Comparison of ENCODE assay signal across 9 cellular contexts in the genomic region with DNA sequence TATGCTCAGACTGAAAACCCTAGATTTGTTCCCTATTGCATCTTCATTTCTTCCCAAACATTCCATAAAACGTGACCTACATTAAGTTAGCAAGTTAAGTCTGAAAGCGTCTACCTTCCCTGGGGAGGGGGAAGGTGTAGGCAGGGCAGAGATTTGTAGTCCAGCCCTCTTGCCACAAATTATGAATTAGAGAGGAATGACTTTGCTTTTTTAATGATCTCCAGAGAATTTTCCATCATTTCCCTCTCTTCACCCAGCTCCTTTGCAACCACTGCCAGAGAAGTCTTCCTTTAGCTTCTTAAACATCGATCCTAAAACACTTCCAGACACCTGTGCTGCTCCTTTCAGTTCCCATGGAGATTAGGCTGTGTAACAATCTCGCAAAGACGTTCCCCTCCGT. TPM values are rescaled to one million over a fixed set of nuclear protein-coding genes. Genes with fewer than 3 reads are reported as not detected.
DNase-seq lines count a peak whose midpoint lies in the region; ATAC-seq, FAIRE-seq and TF ChIP-seq lines count a peak whose summit lies in the region.
"Had no signal": no experiment of that assay in that cellular context is flagged by ENCODE, and none has a peak within 500 bp of the region (broad histone marks: within the 10 kb centered on the region; RNA-seq: fewer than 3 reads in every experiment).

No MANE protein-coding gene starts in this region.

- WGBS in GM12878 (ENCODE audit: insufficient coverage, insufficient replicate concordance, low lambda C conversion rate, missing lambda C conversion rate), result 17% methylated on average over 6 of the region's 6 CpGs
- no CpG with 5 or more reads among the region's 6 CpGs for WGBS in mesendoderm (ENCODE audit: extremely low coverage, insufficient coverage, low lambda C conversion rate)
- 46% methylated on average over 6 of the region's 6 CpGs for WGBS in urinary bladder

- H2BK120ac ChIP-seq in mesendoderm (ENCODE audit: low read depth, low read length), result no peak overlapping the region

- H3K4me2 ChIP-seq in GM12878 (ENCODE audit: control insufficient read depth, insufficient read depth) (peak overlapping the region; percentile 44), mesendoderm (ENCODE audit: low read length) (peak overlapping the region; percentile 75)

- TF ChIP-seq POLR2A in GM12878 (IDR thresholded peaks at IDR 0.05; ENCODE audit: low read depth, low read length), result no peak

- H4K8ac ChIP-seq in mesendoderm (ENCODE audit: low read depth, low read length), result no peak overlapping the region

- FAIRE-seq in GM12878 (lab: Jason Lieb, UNC), result no peak

- H3K27me3 ChIP-seq in right atrium auricular region (no peaks in the 10 kb centered on the region), GM12878 (replicated peaks in 1 of 2; ENCODE audit: control insufficient read depth in 2 of 2, insufficient read depth in 2 of 2, low read length in 1 of 2) (no peaks in the 10 kb centered on the region), mesendoderm (ENCODE audit: insufficient read depth, low read length, poor library complexity) (no peaks in the 10 kb centered on the region)

- TF ChIP-seq EP300 in GM12878 (IDR thresholded peaks at IDR 0.05; ENCODE audit: borderline replicate concordance in 1 of 2, control insufficient read depth in 1 of 2, low read depth in 2 of 2, low read length in 2 of 2), result no peak

- TF ChIP-seq CTCF in right atrium auricular region (IDR thresholded peaks at IDR 0.05) (no peak), GM12878 (IDR thresholded peaks at IDR 0.05 in 2 of 3, conservative IDR thresholded peaks at IDR 0.05 in 1 of 3; ENCODE audit: control insufficient read depth in 2 of 3, extremely low read depth in 1 of 3, insufficient read depth in 1 of 3, low read depth in 3 of 3, low read length in 3 of 3) (no peak), mucosa of descending colon (IDR thresholded peaks at IDR 0.05) (no peak)

- H3K4me3 ChIP-seq in right atrium auricular region, result peak overlapping the region; percentile 65 to 87
- H3K4me3 ChIP-seq in GM12878, result peak overlapping the region; percentile 87
- no peak overlapping the region for H3K4me3 ChIP-seq in mesendoderm (ENCODE audit: low read length)
- H3K4me3 ChIP-seq in urinary bladder (ENCODE audit: low read depth, low read length), result peak overlapping the region; percentile 77
- H3K4me3 ChIP-seq in mucosa of descending colon, result no peak overlapping the region

- H3K27ac ChIP-seq in right atrium auricular region (peak overlapping the region; percentile 87 to 97), GM12878 (ENCODE audit: control insufficient read depth, insufficient read depth) (peak overlapping the region; percentile 85), mesendoderm (ENCODE audit: low read depth, low read length) (no peak overlapping the region), urinary bladder (ENCODE audit: low read depth) (peak overlapping the region; percentile 15)

- SMC1A ChIA-PET in GM12878 (lab: Charles Lee; ENCODE audit: uncharacterized antibody, unreplicated experiment), result interaction anchor here (0.6 to 9.4 kb wide), 10 partner anchors 13 to 56 kb away, joined by 3 to 120 read pairs (median 4); no protein-coding TSS in a partner anchor

- intact Hi-C loops in left cardiac atrium (cut with DNase I) (no loop called here), GM12878 (cut with micrococcal nuclease; ENCODE audit: unreplicated experiment) (no loop called here), mucosa of descending colon (cut with DNase I, micrococcal nuclease) (no loop called here)

- H3K4me1 ChIP-seq in right atrium auricular region (peaks cover 0 to 36% of the 10 kb centered on the region in 2 donors), GM12878 (ENCODE audit: control insufficient read depth, insufficient read depth, low read length) (peaks cover 23% of the 10 kb centered on the region), mesendoderm (ENCODE audit: control insufficient read depth, low read depth, low read length) (peaks cover 5% of the 10 kb centered on the region), urinary bladder (ENCODE audit: insufficient read depth) (peaks cover 2% of the 10 kb centered on the region), mucosa of descending colon (ENCODE audit: low read depth) (peaks cover 28% of the 10 kb centered on the region)

- no peak overlapping the region for H3K18ac ChIP-seq in mesendoderm (ENCODE audit: low read length)

- H2AK5ac ChIP-seq in mesendoderm (ENCODE audit: low read length), result no peak overlapping the region

- H4K5ac ChIP-seq in mesendoderm (ENCODE audit: low read length), result no peak overlapping the region

- H3K79me1 ChIP-seq in mesendoderm (ENCODE audit: low read length), result peaks cover 21% of the 10 kb centered on the region

- POLR2A ChIA-PET in GM12878 (lab: Charles Lee), result interaction anchor here (0.7 to 9.2 kb wide), 3 partner anchors 12 to 26 kb away, joined by 3 to 138 read pairs (median 3); no protein-coding TSS in a partner anchor

- peak overlapping the region; percentile 87 for H3K56ac ChIP-seq in mesendoderm (ENCODE audit: low read length)

- H4K20me1 ChIP-seq in GM12878 (ENCODE audit: control insufficient read depth, insufficient read depth), result peaks cover 6% of the 10 kb centered on the region; the same call in 1 of the 2 replicates

- H2BK5ac ChIP-seq in mesendoderm (ENCODE audit: low read length), result no peak overlapping the region

- H3K9ac ChIP-seq in GM12878 (ENCODE audit: control insufficient read depth, insufficient read depth, low read length) (peak overlapping the region; percentile 73), mesendoderm (ENCODE audit: low read length) (peak overlapping the region; percentile 90)

- no peak overlapping the region for H2BK15ac ChIP-seq in mesendoderm (replicated peaks; ENCODE audit: low read depth)

- no peak overlapping the region for H3K23ac ChIP-seq in mesendoderm (ENCODE audit: low read length)

- ATAC-seq in left cardiac atrium (no peak), GM12878 (no peak), mucosa of descending colon (no peak)

- H2AFZ ChIP-seq in GM12878 (ENCODE audit: control insufficient read depth, low read depth, low read length), result no peak overlapping the region

- RAD21 ChIA-PET in GM12878 (lab: Charles Lee; ENCODE audit: unreplicated experiment), result interaction anchor here (0.6 to 2.7 kb wide), 6 partner anchors 8 to 61 kb away, joined by 3 to 21 read pairs (median 3); no protein-coding TSS in a partner anchor

- in situ Hi-C loops in GM12878 (cut with MboI), result no loop called here

- H3K4ac ChIP-seq in mesendoderm (ENCODE audit: low read depth, low read length), result no peak overlapping the region

- H3K79me2 ChIP-seq in GM12878 (ENCODE audit: control insufficient read depth, insufficient read depth, low read length) (peaks cover 66% of the 10 kb centered on the region), mesendoderm (ENCODE audit: control insufficient read depth, insufficient read depth, low read length) (peaks cover 31% of the 10 kb centered on the region)

- peaks cover 17% of the 10 kb centered on the region for H3K36me3 ChIP-seq in right atrium auricular region
- peaks cover 2 to 8% of the 10 kb centered on the region in 2 experiments for H3K36me3 ChIP-seq in GM12878 (ENCODE audit: control insufficient read depth in 2 of 2, insufficient read depth in 2 of 2, low read length in 1 of 2)
- H3K36me3 ChIP-seq in mesendoderm (ENCODE audit: control insufficient read depth, insufficient read depth, low read length), result peaks cover 9% of the 10 kb centered on the region
- no peaks in the 10 kb centered on the region for H3K36me3 ChIP-seq in urinary bladder (ENCODE audit: insufficient read depth)
- no peaks in the 10 kb centered on the region for H3K36me3 ChIP-seq in mucosa of descending colon (ENCODE audit: low read depth)

- no peaks in the 10 kb centered on the region for H3K9me3 ChIP-seq in right atrium auricular region
- H3K9me3 ChIP-seq in GM12878 (replicated peaks; ENCODE audit: control insufficient read depth, insufficient read depth, low read length), result no peaks in the 10 kb centered on the region
- H3K9me3 ChIP-seq in mucosa of descending colon, result no peaks in the 10 kb centered on the region

- TF ChIP-seq RAD21 in GM12878 (IDR thresholded peaks at IDR 0.05; ENCODE audit: insufficient read depth, low read depth, low read length), result no peak

- CTCF ChIA-PET in GM12878 (lab: Yijun Ruan, JAX), result interaction anchor here (0.7 to 4.0 kb wide), 4 partner anchors 11 to 111 kb away, joined by 3 to 31 read pairs (median 6); no protein-coding TSS in a partner anchor

- no TSS peak for BruUV-seq in GM12878 (replicated peaks; lab: Mats Ljungman, UMichigan)

- DNase-seq in right atrium auricular region (ENCODE audit: low spot score), result no peak
- DNase-seq in left cardiac atrium, result no peak
- no peak for DNase-seq in GM12878 (ENCODE audit: low read depth, low spot score)
- no peak for DNase-seq in mesendoderm
- DNase-seq in mucosa of descending colon, result no peak
- no peak for DNase-seq in NCI-H510A treated with DMSO at 0.1 percent for 48 hours (lab: John Stamatoyannopoulos, UW)
- DNase-seq in inferior parietal cortex (ENCODE audit: extremely low spot score), result no peak
- DNase-seq: T1000 had no signal

RNA-seq across cellular contexts. Expression of a gene that starts 1.2 kb away (rescaled TPM):
- total RNA-seq in right atrium auricular region (10 to 100 TPM in 1 of 2 donors, 1 to 10 TPM in 1; 8.1 to 11.1 TPM), left cardiac atrium (10 to 100 TPM in 1 of 2 donors, 1 to 10 TPM in 1; 9.9 to 11.5 TPM), GM12878 (2014; rRNA removed) (19.3 and 25.1 TPM in 2 replicates), GM12878 (2014; rRNA removed; fragmentation: Illumina TruSeq; extraction: Trizol) (21.0 and 23.3 TPM in 2 replicates), GM12878 (2021) (13.7 and 14.0 TPM in 2 replicates), urinary bladder (25.3 TPM), mucosa of descending colon (10 to 100 TPM in 1 of 3 donors, 1 to 10 TPM in 2; 5.4 to 11.2 (median 5.5) TPM)
- total RNA-seq in GM12878 (2013; cell fraction: nucleolus; rRNA removed), result 8.3 and 12.3 TPM in 2 replicates
- polyA plus RNA-seq in GM12878 (2011; ENCODE audit: low read depth), result 54.7 TPM
- polyA plus RNA-seq in GM12878 (2011; rRNA removed) (27.2 and 30.7 TPM in 2 replicates), GM12878 (2014; fragmentation: Illumina TruSeq; extraction: Trizol) (23.7 and 35.3 TPM in 2 replicates), GM12878 (2014; fragmentation: Nextera tagmentation; extraction: Ambion mirVana) (10 to 100 TPM; 45.0 to 46.1 TPM), GM12878 (2014; rRNA removed) (21.1 and 21.5 TPM in 2 replicates), GM12878 (2016; fragmentation: Nextera tagmentation; extraction: Ambion mirVana) (10 to 100 TPM; 27.3 to 29.9 TPM), urinary bladder (20.2 TPM)
- polyA plus RNA-seq in GM12878 (2011; cell fraction: cytosol; rRNA removed), result 8.5 and 9.2 TPM in 2 replicates
- polyA plus RNA-seq in GM12878 (2011; cell fraction: nucleus; rRNA removed), result 6.0 and 7.6 TPM in 2 replicates
- polyA plus RNA-seq in GM12878 (2012), result 20.1 and 25.4 TPM in 2 replicates
- polyA minus RNA-seq in GM12878 (2011; rRNA and poly(A)+ RNA removed), result 4.8 and 8.6 TPM in 2 replicates
- polyA minus RNA-seq in GM12878 (2011; cell fraction: cytosol; rRNA and poly(A)+ RNA removed), result 1.5 and 2.0 TPM in 2 replicates
- 8.0 and 16.5 TPM in 2 replicates for polyA minus RNA-seq in GM12878 (2011; cell fraction: nucleus; rRNA and poly(A)+ RNA removed)
- polyA plus RNA-seq in mesendoderm (2013, experiment 1 of 2), result 11.7 TPM
- polyA plus RNA-seq in mesendoderm (2013, experiment 2 of 2), result 13.8 TPM

RNA-seq across cellular contexts. Expression of a gene that starts 1.3 kb away (rescaled TPM):
- total RNA-seq in right atrium auricular region (100 to 1,000 TPM; 174 to 312 TPM), left cardiac atrium (100 to 1,000 TPM; 172 to 227 TPM), GM12878 (2014; rRNA removed) (248 and 277 TPM in 2 replicates), GM12878 (2014; rRNA removed; fragmentation: Illumina TruSeq; extraction: Trizol) (966 and 1,022 TPM in 2 replicates), GM12878 (2021) (263 and 272 TPM in 2 replicates), urinary bladder (65.6 TPM), mucosa of descending colon (100 to 1,000 TPM; 109 to 235 (median 221) TPM)
- 63.4 and 65.2 TPM in 2 replicates for total RNA-seq in GM12878 (2013; cell fraction: nucleolus; rRNA removed)
- polyA plus RNA-seq in GM12878 (2011; ENCODE audit: low read depth), result 615 TPM
- polyA plus RNA-seq in GM12878 (2011; rRNA removed) (774 and 970 TPM in 2 replicates), GM12878 (2014; fragmentation: Illumina TruSeq; extraction: Trizol) (1,042 and 1,487 TPM in 2 replicates), GM12878 (2014; fragmentation: Nextera tagmentation; extraction: Ambion mirVana) (1,000 to 10,000 TPM; 2,131 to 2,567 TPM), GM12878 (2014; rRNA removed) (776 and 805 TPM in 2 replicates), GM12878 (2016; fragmentation: Nextera tagmentation; extraction: Ambion mirVana) (100 to 1,000 TPM; 921 to 985 TPM), urinary bladder (203 TPM)
- polyA plus RNA-seq in GM12878 (2011; cell fraction: cytosol; rRNA removed), result 340 and 440 TPM in 2 replicates
- polyA plus RNA-seq in GM12878 (2011; cell fraction: nucleus; rRNA removed), result 206 and 275 TPM in 2 replicates
- 526 and 550 TPM in 2 replicates for polyA plus RNA-seq in GM12878 (2012)
- polyA minus RNA-seq in GM12878 (2011; rRNA and poly(A)+ RNA removed), result 118 and 135 TPM in 2 replicates
- 55.1 and 61.9 TPM in 2 replicates for polyA minus RNA-seq in GM12878 (2011; cell fraction: cytosol; rRNA and poly(A)+ RNA removed)
- 82.2 and 112 TPM in 2 replicates for polyA minus RNA-seq in GM12878 (2011; cell fraction: nucleus; rRNA and poly(A)+ RNA removed)
- polyA plus RNA-seq in mesendoderm (2013, experiment 1 of 2), result 730 TPM
- polyA plus RNA-seq in mesendoderm (2013, experiment 2 of 2), result 718 TPM

Comparison
In these comparisons a context has a peak if more than half of its experiments do, and no peak if none do; other contexts are left out.
1. H3K4me3 ChIP-seq: peak in right atrium auricular region (2 of 2), GM12878 (single experiment) and urinary bladder (single experiment); none in mesendoderm (single experiment) and mucosa of descending colon (single experiment).